Comparison of ENCODE assay signal across 8 cellular contexts in genomic region chr15:82999905-83000671, GRCh38. TPM values are rescaled to one million over a fixed set of nuclear protein-coding genes. Genes with fewer than 3 reads are reported as not detected.
DNase-seq lines count a peak whose midpoint lies in the region; ATAC-seq and TF ChIP-seq lines count a peak whose summit lies in the region.

No MANE protein-coding gene starts in this region.

- peak overlapping the region; percentile 34 to 60 for H3K27ac Mint-ChIP-seq in activated naive CD4-positive, alpha-beta T cell treated with anti-CD3 and anti-CD28 coated beads, Interleukin-2, amount 50 U/mL, for 72 hours

- peak overlapping the region; percentile 37 to 74 (median 65); a peak in 21 of 22 replicates for H3K9ac ChIP-seq in BLaER1 treated with 17β-estradiol and CSF1 and Interleukin-3, amounts not matched to agents 10 nM and 100 nM
- H3K9ac ChIP-seq in rectal smooth muscle tissue (ENCODE audit: low read length): no peak overlapping the region

- no peaks in the 10 kb centered on the region for H3K9me3 Mint-ChIP-seq in activated naive CD4-positive, alpha-beta T cell treated with anti-CD3 and anti-CD28 coated beads, Interleukin-2, amount 50 U/mL, for 72 hours

- DNase-seq in NOMO-1 treated with DMSO at 0.1 percent for 48 hours (lab: John Stamatoyannopoulos, UW; ENCODE audit: unreplicated experiment): peak; percentile 66
- peak in 1 of 2 donors; percentile 18 for DNase-seq in activated naive CD4-positive, alpha-beta T cell treated with anti-CD3 and anti-CD28 coated beads, Interleukin-2, amount 50 U/mL, for 72 hours (ENCODE audit: low spot score in 2 of 2)
- peak; percentile 45 to 83 for DNase-seq in cardiac muscle cell (ENCODE audit: low read depth in 1 of 2, low spot score in 1 of 2)
- no peak for DNase-seq in NK-92 (lab: John Stamatoyannopoulos, UW; ENCODE audit: unreplicated experiment)

- H4K20me1 ChIP-seq in BLaER1 treated with 17β-estradiol and CSF1 and Interleukin-3, amounts not matched to agents 10 nM and 100 nM: peaks cover 0 to 3% (median 0%) of the 10 kb centered on the region in 11 experiments; a peak in 2 of 22 replicates

- H3K27me3 ChIP-seq in BLaER1 treated with 17β-estradiol and CSF1 and Interleukin-3, amounts not matched to agents 10 nM and 100 nM: no peaks in the 10 kb centered on the region
- H3K27me3 ChIP-seq in cardiac muscle cell: no peaks in the 10 kb centered on the region
- H3K27me3 ChIP-seq in rectal smooth muscle tissue (ENCODE audit: control insufficient read depth, insufficient read depth, low read length): no peaks in the 10 kb centered on the region

- peak overlapping the region in 7 of 11 experiments; percentile 11 to 57 (median 27); a peak in 10 of 22 replicates for H3K27ac ChIP-seq in BLaER1 treated with 17β-estradiol and CSF1 and Interleukin-3, amounts not matched to agents 10 nM and 100 nM
- H3K27ac ChIP-seq in cardiac muscle cell (no peak overlapping the region), rectal smooth muscle tissue (ENCODE audit: low read depth, low read length) (no peak overlapping the region)

- peak; percentile 60 for TF ChIP-seq CTCF in cardiac muscle cell (IDR thresholded peaks at IDR 0.05; ENCODE audit: low read depth, low read length)

- peaks cover 5 to 24% (median 12%) of the 10 kb centered on the region in 11 experiments; a peak in 21 of 22 replicates for H3K36me3 ChIP-seq in BLaER1 treated with 17β-estradiol and CSF1 and Interleukin-3, amounts not matched to agents 10 nM and 100 nM
- H3K36me3 ChIP-seq in cardiac muscle cell (peaks cover 4% of the 10 kb centered on the region), rectal smooth muscle tissue (ENCODE audit: control insufficient read depth, insufficient read depth, low read length) (no peaks in the 10 kb centered on the region)

- H3K4me1 ChIP-seq in BLaER1 treated with 17β-estradiol and CSF1 and Interleukin-3, amounts not matched to agents 10 nM and 100 nM: peaks cover 0 to 7% (median 5%) of the 10 kb centered on the region in 10 experiments; a peak in 14 of 20 replicates
- H3K4me1 ChIP-seq in cardiac muscle cell (ENCODE audit: low read depth): no peaks in the 10 kb centered on the region
- H3K4me1 ChIP-seq in rectal smooth muscle tissue (ENCODE audit: control insufficient read depth, insufficient read depth, low read length): no peaks in the 10 kb centered on the region

- ATAC-seq in GM18511 (IDR thresholded peaks at IDR 0.05; ENCODE audit: unreplicated experiment) (peak; percentile 84), HG03196 (IDR thresholded peaks at IDR 0.05; ENCODE audit: unreplicated experiment) (peak; percentile 81)
- ATAC-seq in activated naive CD4-positive, alpha-beta T cell treated with anti-CD3 and anti-CD28 coated beads, Interleukin-2, amount 50 U/mL, for 72 hours: peak; percentile 77 to 86

- H3K4me2 ChIP-seq in BLaER1 treated with 17β-estradiol and CSF1 and Interleukin-3, amounts not matched to agents 10 nM and 100 nM: peak overlapping the region; percentile 52 to 88 (median 66)

- no peaks in the 10 kb centered on the region for H3K36me3 Mint-ChIP-seq in activated naive CD4-positive, alpha-beta T cell treated with anti-CD3 and anti-CD28 coated beads, Interleukin-2, amount 50 U/mL, for 72 hours

- peak overlapping the region in 7 of 10 experiments; percentile 23 to 52 (median 33); a peak in 8 of 20 replicates for H3K4me3 ChIP-seq in BLaER1 treated with 17β-estradiol and CSF1 and Interleukin-3, amounts not matched to agents 10 nM and 100 nM
- H3K4me3 ChIP-seq in cardiac muscle cell: no peak overlapping the region
- peak overlapping the region; percentile 24 for H3K4me3 ChIP-seq in rectal smooth muscle tissue (ENCODE audit: low read length)

- H3K9me3 ChIP-seq in BLaER1 treated with 17β-estradiol and CSF1 and Interleukin-3, amounts not matched to agents 10 nM and 100 nM (replicated peaks in 1 of 11): no peaks in the 10 kb centered on the region
- H3K9me3 ChIP-seq in cardiac muscle cell (ENCODE audit: low read depth): no peaks in the 10 kb centered on the region

RNA-seq across cellular contexts. Expression of gene C15orf40, which starts 11.4 kb away (rescaled TPM):
- total RNA-seq in activated naive CD4-positive, alpha-beta T cell treated with anti-CD3 and anti-CD28 coated beads, Interleukin-2, amount 50 U/mL, for 72 hours: 10 to 100 TPM; 18.1 to 26.3 TPM
- 11.5 and 12.8 TPM in 2 replicates for total RNA-seq in cardiac muscle cell
- polyA plus RNA-seq in cardiac muscle cell: 23.9 and 37.8 TPM in 2 replicates

RNA-seq across cellular contexts. Expression of gene RAMAC, which starts 14.1 kb away (rescaled TPM):
- total RNA-seq in activated naive CD4-positive, alpha-beta T cell treated with anti-CD3 and anti-CD28 coated beads, Interleukin-2, amount 50 U/mL, for 72 hours: 10 to 100 TPM; 20.1 to 20.3 TPM
- 37.3 and 60.7 TPM in 2 replicates for total RNA-seq in cardiac muscle cell
- polyA plus RNA-seq in cardiac muscle cell: 67.7 and 91.1 TPM in 2 replicates

RNA-seq across cellular contexts. Expression of gene HOMER2, which starts 47.6 kb away (rescaled TPM):
- total RNA-seq in activated naive CD4-positive, alpha-beta T cell treated with anti-CD3 and anti-CD28 coated beads, Interleukin-2, amount 50 U/mL, for 72 hours: 1 to 10 TPM; 2.2 to 4.4 TPM
- 52.4 and 54.5 TPM in 2 replicates for total RNA-seq in cardiac muscle cell
- 24.4 and 27.3 TPM in 2 replicates for polyA plus RNA-seq in cardiac muscle cell

Comparison
In these comparisons a context has a peak if more than half of its experiments do, and no peak if none do; other contexts are left out.
1. H3K27ac ChIP-seq: peak in BLaER1 treated with 17β-estradiol and CSF1 and Interleukin-3, amounts not matched to agents 10 nM and 100 nM (7 of 11); none in cardiac muscle cell (single experiment) and rectal smooth muscle tissue (single experiment).
2. Peak in every context shown above with its lines, with median percentiles within 50 percentile points of each other: ATAC-seq.